In the genomic region with DNA sequence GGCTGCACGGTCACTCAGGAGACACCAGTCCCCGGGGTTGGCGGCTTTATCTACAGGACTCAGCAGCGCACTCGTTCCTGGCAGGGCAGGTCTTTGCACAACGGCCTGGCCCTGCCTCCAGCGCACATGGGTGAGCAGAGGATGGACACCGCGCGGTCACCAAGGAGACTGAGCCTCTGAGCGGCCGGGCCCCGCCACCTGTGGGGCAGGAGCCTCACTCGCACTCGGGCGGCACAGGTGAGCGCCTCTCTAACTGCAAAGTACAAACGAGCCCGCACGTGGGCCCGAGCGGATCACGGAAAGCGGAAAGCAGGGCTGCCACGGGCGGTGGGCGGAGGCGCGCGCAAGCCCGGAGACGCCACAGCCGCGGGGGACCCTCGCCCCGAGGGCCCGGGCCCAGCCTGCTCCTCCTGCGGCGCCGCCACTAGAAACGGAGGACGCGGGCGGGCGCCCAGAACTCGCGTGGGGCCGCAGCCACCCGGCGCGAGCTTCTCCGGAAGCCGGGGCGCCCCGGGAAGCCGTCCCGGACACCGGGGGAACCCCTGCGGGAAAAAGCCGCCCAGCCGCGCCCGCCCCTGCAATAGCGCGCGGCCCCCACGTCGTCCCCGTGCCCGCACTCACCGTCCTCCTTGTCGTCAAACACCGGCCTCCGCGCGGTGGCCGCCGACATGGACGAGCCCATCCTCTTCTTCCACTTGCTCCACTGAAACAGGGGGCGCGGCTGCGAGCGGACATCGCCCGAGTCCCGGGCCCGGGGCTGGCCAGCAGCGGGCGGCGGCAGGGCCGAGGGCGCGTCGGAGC, we compare ENCODE assay signal across 1 cellular context.
TF ChIP-seq lines count a peak whose summit lies in the region.

No MANE protein-coding gene starts in this region.

TF ChIP-seq in K562, 482 proteins besides CTCF, POLR2A, EP300 and RAD21 (continued from another document):
- TF ChIP-seq MGA (IDR thresholded peaks at IDR 0.05) (no peak), SUPT5H (IDR thresholded peaks at IDR 0.05) (no peak), ZNF57 (CRISPR knock-in tag; IDR thresholded peaks at IDR 0.05) (no peak)
